10 cellular contexts compared by ENCODE assay signal in the genomic region with DNA sequence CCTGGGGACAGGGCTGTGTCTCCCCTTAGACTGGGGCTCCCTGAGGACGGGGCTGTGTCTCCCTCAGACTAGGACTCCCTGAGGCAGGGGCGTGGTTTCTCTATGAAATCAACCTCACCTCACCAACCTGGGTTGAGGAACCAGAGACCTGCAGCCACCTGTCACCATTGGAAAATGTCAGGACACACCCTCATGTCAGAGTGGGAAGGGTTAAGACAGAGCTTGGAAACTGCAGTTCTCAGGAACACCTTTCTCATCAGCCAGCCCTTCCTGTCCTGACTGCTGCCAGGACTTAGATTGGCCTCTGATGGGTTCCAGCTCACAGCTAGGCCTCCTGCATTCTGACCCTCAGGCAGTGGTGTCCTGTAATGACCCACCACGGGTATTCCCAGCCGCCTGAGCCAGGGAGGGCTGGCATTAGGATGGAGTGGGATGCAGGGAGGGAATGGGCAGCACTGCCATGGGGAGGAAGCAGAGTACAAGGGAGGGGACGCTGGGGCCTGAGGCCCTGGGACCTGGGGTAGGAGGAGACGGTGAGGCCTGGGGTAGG.
DNase-seq lines count a peak whose midpoint lies in the region; ATAC-seq and TF ChIP-seq lines count a peak whose summit lies in the region.
"Had no signal": no experiment of that assay in that cellular context is flagged by ENCODE, and none has a peak within 500 bp of the region (broad histone marks: within the 10 kb centered on the region; RNA-seq: fewer than 3 reads in every experiment).

No MANE protein-coding gene starts in this region.

- ATAC-seq in lower lobe of right lung, result no peak

- DNase-seq in MG63, result peak; percentile 85
- DNase-seq in dorsolateral prefrontal cortex, result peak in 1 of 10 donors; percentile 18
- peak; percentile 26 for DNase-seq in lower lobe of right lung
- DNase-seq in SKM-1 treated with dmso at 0.1 percent for 144 hours (lab: John Stamatoyannopoulos, UW; ENCODE audit: unreplicated experiment), result no peak
- no peak for DNase-seq in C1 segment of cervical spinal cord (lab: John Stamatoyannopoulos, UW)
- DNase-seq in amniotic stem cell (lab: John Stamatoyannopoulos, UW), result no peak
- no peak for DNase-seq in SHP77 treated with DMSO at 0.1 percent for 48 hours (lab: John Stamatoyannopoulos, UW)
- DNase-seq: activated T-cell treated with anti-CD3 and anti-CD28 coated beads, Interleukin-2, amount 50 U/mL, for 1 hour; NCI-H187 treated with DMSO at 0.1 percent for 48 hours had no signal

- H3K27me3 ChIP-seq in MG63 (no peaks in the 10 kb centered on the region), dorsolateral prefrontal cortex (no peaks in the 10 kb centered on the region), lower lobe of right lung (ENCODE audit: low read depth) (no peaks in the 10 kb centered on the region), stomach smooth muscle (ENCODE audit: control insufficient read depth in 1 of 2, insufficient read depth in 2 of 2, low read length in 2 of 2) (no peaks in the 10 kb centered on the region)

- no peak overlapping the region for H3K4me3 ChIP-seq in MG63
- no peak overlapping the region for H3K4me3 ChIP-seq in dorsolateral prefrontal cortex
- no peak overlapping the region for H3K4me3 ChIP-seq in lower lobe of right lung
- H3K4me3 ChIP-seq in stomach smooth muscle (ENCODE audit: low read length in 2 of 2), result no peak overlapping the region

- H3K9me3 ChIP-seq in MG63, result no peaks in the 10 kb centered on the region
- no peaks in the 10 kb centered on the region for H3K9me3 ChIP-seq in lower lobe of right lung
- no peaks in the 10 kb centered on the region for H3K9me3 ChIP-seq in stomach smooth muscle (ENCODE audit: control insufficient read depth in 2 of 2, low read length in 2 of 2)

- TF ChIP-seq CTCF in dorsolateral prefrontal cortex (IDR thresholded peaks at IDR 0.05 in 54 of 56, conservative IDR thresholded peaks at IDR 0.05 in 2 of 56; ENCODE audit: low read depth in 1 of 56, partially characterized antibody in 56 of 56) (no peak), lower lobe of right lung (IDR thresholded peaks at IDR 0.05) (no peak)

- H3K4me1 ChIP-seq in lower lobe of right lung, result peaks cover 21% of the 10 kb centered on the region
- peaks cover 65% of the 10 kb centered on the region for H3K4me1 ChIP-seq in stomach smooth muscle (ENCODE audit: control insufficient read depth, insufficient read depth, low read length)

- intact Hi-C loops in dorsolateral prefrontal cortex (cut with DNase I) (no loop called here), lower lobe of right lung (cut with DNase I) (no loop called here)

- no peaks in the 10 kb centered on the region for H3K36me3 ChIP-seq in MG63
- H3K36me3 ChIP-seq in lower lobe of right lung, result no peaks in the 10 kb centered on the region
- no peaks in the 10 kb centered on the region for H3K36me3 ChIP-seq in stomach smooth muscle (ENCODE audit: control insufficient read depth in 2 of 2, insufficient read depth in 2 of 2, low read length in 2 of 2)

- H3K27ac ChIP-seq in dorsolateral prefrontal cortex (peak overlapping the region in 37 of 59 donors; percentile 13 to 89 (median 69)), lower lobe of right lung (no peak overlapping the region), stomach smooth muscle (ENCODE audit: low read length) (peak overlapping the region; percentile 88)

- peak overlapping the region; percentile 23 to 29 for H3K9ac ChIP-seq in stomach smooth muscle (ENCODE audit: low read length in 2 of 2)

Comparison
In these comparisons a context has a peak if more than half of its experiments do, and no peak if none do; other contexts are left out.
1. DNase-seq: peak in MG63 (single experiment) and lower lobe of right lung (single experiment); none in SKM-1 treated with dmso at 0.1 percent for 144 hours (single experiment), C1 segment of cervical spinal cord (0 of 14), amniotic stem cell (single experiment) and SHP77 treated with DMSO at 0.1 percent for 48 hours (single experiment).